ENCODE assay signal across 1 cellular context in the genomic region with DNA sequence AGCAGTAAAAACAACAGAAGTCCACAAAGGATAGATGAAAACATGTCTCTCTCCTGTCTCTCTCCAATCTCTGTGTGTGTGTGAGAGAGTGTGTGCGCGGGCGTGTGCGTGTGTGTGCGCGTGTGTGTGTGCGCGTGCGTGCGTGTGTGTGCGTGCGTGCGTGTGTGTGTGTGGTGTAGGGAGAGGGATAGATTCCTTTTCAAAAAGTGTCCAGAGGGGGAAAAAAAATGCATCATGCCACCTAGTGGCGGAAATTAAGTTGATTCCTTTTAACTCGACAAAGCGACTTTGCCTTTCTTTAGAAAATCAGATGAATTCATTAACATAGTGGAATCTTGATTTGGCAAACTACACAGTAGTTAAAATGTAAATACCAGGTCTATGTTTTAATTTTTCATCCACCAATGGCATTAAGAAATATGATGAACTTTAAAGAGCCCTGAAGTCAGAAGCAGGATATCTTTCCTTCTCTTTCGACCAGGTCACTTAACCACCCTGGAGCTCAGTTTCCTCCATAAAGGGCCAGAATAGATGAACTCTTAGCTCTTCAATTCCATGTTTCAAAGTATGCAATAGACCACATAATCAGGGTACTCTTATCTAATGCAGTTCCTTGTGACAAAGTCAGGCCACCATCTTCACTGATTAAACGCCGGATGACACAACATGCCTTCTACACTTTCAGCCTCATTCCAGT.
TF ChIP-seq lines count a peak whose summit lies in the region.

No MANE protein-coding gene starts in this region.

TF ChIP-seq in K562, 482 proteins besides CTCF, POLR2A, EP300 and RAD21 (continued from another document and continues in another):
- TF ChIP-seq ZNF589 (CRISPR knock-in tag; IDR thresholded peaks at IDR 0.05; ENCODE audit: low read depth) (no peak), MAFK (IDR thresholded peaks at IDR 0.05; ENCODE audit: low read length) (no peak), MTA2 (IDR thresholded peaks at IDR 0.05; ENCODE audit: low read depth) (no peak), CBFA2T3 (IDR thresholded peaks at IDR 0.05) (no peak), MIER1 (IDR thresholded peaks at IDR 0.05; ENCODE audit: low read depth) (no peak), SREBF1 (IDR thresholded peaks at IDR 0.05; ENCODE audit: borderline replicate concordance, low read depth, low read length) (no peak), CHD4 (IDR thresholded peaks at IDR 0.05; ENCODE audit: insufficient read depth, insufficient replicate concordance, low read depth, low read length, poor library complexity, severe bottlenecking) (no peak), SIRT6 (IDR thresholded peaks at IDR 0.05; ENCODE audit: low read depth, low read length) (no peak), SMARCA5 (IDR thresholded peaks at IDR 0.05) (peak; percentile 74; the same call in 1 of the 2 replicates), YBX1 (IDR thresholded peaks at IDR 0.05) (no peak), JUND (IDR thresholded peaks at IDR 0.05; ENCODE audit: borderline replicate concordance, low read depth, low read length) (no peak), JUND (tag; IDR thresholded peaks at IDR 0.05; ENCODE audit: borderline replicate concordance, low read depth, low read length) (no peak; the same call in 2 of the 3 replicates), LARP7 (IDR thresholded peaks at IDR 0.05) (peak; percentile 36; the same call in 1 of the 2 replicates), TAF1 (IDR thresholded peaks at IDR 0.05; ENCODE audit: control insufficient read depth, extremely low read depth, insufficient read depth, low read length, severe bottlenecking) (no peak), RBM15 (IDR thresholded peaks at IDR 0.05; ENCODE audit: insufficient read depth, low read length) (no peak), FOXA1 (IDR thresholded peaks at IDR 0.05; ENCODE audit: borderline replicate concordance) (no peak), HDGF (IDR thresholded peaks at IDR 0.05) (no peak), MECOM (CRISPR knock-in tag; IDR thresholded peaks at IDR 0.05) (no peak), ZNF174 (CRISPR knock-in tag; IDR thresholded peaks at IDR 0.05) (no peak), RBM34 (IDR thresholded peaks at IDR 0.05; ENCODE audit: borderline replicate concordance, insufficient read depth, low read length) (no peak), KHSRP (IDR thresholded peaks at IDR 0.05) (no peak), CBX5 (IDR thresholded peaks at IDR 0.05; ENCODE audit: borderline replicate concordance, low read depth) (no peak), GABPB1 (CRISPR knock-in tag; IDR thresholded peaks at IDR 0.05) (no peak)
- TF ChIP-seq, protein P1, sequence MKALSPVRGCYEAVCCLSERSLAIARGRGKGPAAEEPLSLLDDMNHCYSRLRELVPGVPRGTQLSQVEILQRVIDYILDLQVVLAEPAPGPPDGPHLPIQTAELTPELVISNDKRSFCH (CRISPR knock-in tag; IDR thresholded peaks at IDR 0.05): no peak
- TF ChIP-seq, protein P1 (tag; IDR thresholded peaks at IDR 0.05): no peak
- TF ChIP-seq, protein P2, sequence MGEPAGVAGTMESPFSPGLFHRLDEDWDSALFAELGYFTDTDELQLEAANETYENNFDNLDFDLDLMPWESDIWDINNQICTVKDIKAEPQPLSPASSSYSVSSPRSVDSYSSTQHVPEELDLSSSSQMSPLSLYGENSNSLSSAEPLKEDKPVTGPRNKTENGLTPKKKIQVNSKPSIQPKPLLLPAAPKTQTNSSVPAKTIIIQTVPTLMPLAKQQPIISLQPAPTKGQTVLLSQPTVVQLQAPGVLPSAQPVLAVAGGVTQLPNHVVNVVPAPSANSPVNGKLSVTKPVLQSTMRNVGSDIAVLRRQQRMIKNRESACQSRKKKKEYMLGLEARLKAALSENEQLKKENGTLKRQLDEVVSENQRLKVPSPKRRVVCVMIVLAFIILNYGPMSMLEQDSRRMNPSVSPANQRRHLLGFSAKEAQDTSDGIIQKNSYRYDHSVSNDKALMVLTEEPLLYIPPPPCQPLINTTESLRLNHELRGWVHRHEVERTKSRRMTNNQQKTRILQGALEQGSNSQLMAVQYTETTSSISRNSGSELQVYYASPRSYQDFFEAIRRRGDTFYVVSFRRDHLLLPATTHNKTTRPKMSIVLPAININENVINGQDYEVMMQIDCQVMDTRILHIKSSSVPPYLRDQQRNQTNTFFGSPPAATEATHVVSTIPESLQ (CRISPR knock-in tag; IDR thresholded peaks at IDR 0.05): no peak
- TF ChIP-seq, protein P3, sequence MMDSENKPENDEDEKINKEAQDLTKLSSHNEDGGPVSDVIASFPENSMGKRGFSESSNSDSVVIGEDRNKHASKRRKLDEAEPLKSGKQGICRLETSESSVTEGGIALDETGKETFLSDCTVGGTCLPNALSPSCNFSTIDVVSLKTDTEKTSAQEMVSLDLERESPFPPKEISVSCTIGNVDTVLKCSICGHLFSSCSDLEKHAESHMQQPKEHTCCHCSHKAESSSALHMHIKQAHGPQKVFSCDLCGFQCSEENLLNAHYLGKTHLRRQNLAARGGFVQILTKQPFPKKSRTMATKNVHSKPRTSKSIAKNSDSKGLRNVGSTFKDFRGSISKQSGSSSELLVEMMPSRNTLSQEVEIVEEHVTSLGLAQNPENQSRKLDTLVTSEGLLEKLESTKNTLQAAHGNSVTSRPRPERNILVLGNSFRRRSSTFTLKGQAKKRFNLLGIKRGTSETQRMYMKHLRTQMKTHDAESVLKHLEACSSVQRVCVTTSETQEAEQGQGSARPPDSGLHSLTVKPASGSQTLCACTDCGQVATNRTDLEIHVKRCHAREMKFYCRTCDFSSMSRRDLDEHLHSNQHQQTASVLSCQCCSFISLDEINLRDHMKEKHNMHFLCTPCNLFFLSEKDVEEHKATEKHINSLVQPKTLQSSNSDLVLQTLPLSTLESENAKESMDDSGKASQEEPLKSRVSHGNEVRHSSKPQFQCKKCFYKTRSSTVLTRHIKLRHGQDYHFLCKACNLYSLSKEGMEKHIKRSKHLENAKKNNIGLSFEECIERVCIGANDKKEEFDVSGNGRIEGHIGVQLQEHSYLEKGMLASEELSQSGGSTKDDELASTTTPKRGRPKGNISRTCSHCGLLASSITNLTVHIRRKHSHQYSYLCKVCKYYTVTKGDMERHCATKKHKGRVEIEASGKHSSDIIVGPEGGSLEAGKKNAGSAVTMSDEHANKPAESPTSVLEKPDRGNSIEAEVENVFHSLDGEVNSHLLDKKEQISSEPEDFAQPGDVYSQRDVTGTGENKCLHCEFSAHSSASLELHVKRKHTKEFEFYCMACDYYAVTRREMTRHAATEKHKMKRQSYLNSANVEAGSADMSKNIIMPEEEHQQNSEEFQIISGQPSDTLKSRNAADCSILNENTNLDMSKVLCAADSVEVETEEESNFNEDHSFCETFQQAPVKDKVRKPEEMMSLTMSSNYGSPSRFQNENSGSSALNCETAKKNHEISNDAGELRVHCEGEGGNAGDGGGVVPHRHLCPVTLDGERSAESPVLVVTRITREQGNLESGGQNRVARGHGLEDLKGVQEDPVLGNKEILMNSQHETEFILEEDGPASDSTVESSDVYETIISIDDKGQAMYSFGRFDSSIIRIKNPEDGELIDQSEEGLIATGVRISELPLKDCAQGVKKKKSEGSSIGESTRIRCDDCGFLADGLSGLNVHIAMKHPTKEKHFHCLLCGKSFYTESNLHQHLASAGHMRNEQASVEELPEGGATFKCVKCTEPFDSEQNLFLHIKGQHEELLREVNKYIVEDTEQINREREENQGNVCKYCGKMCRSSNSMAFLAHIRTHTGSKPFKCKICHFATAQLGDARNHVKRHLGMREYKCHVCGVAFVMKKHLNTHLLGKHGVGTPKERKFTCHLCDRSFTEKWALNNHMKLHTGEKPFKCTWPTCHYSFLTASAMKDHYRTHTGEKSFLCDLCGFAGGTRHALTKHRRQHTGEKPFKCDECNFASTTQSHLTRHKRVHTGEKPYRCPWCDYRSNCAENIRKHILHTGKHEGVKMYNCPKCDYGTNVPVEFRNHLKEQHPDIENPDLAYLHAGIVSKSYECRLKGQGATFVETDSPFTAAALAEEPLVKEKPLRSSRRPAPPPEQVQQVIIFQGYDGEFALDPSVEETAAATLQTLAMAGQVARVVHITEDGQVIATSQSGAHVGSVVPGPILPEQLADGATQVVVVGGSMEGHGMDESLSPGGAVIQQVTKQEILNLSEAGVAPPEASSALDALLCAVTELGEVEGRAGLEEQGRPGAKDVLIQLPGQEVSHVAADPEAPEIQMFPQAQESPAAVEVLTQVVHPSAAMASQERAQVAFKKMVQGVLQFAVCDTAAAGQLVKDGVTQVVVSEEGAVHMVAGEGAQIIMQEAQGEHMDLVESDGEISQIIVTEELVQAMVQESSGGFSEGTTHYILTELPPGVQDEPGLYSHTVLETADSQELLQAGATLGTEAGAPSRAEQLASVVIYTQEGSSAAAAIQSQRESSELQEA (IDR thresholded peaks at IDR 0.05; ENCODE audit: low read depth): no peak
- TF ChIP-seq, protein P4, sequence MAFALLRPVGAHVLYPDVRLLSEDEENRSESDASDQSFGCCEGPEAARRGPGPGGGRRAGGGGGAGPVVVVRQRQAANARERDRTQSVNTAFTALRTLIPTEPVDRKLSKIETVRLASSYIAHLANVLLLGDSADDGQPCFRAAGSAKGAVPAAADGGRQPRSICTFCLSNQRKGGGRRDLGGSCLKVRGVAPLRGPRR (CRISPR knock-in tag; IDR thresholded peaks at IDR 0.05): no peak
- TF ChIP-seq, protein P5, sequence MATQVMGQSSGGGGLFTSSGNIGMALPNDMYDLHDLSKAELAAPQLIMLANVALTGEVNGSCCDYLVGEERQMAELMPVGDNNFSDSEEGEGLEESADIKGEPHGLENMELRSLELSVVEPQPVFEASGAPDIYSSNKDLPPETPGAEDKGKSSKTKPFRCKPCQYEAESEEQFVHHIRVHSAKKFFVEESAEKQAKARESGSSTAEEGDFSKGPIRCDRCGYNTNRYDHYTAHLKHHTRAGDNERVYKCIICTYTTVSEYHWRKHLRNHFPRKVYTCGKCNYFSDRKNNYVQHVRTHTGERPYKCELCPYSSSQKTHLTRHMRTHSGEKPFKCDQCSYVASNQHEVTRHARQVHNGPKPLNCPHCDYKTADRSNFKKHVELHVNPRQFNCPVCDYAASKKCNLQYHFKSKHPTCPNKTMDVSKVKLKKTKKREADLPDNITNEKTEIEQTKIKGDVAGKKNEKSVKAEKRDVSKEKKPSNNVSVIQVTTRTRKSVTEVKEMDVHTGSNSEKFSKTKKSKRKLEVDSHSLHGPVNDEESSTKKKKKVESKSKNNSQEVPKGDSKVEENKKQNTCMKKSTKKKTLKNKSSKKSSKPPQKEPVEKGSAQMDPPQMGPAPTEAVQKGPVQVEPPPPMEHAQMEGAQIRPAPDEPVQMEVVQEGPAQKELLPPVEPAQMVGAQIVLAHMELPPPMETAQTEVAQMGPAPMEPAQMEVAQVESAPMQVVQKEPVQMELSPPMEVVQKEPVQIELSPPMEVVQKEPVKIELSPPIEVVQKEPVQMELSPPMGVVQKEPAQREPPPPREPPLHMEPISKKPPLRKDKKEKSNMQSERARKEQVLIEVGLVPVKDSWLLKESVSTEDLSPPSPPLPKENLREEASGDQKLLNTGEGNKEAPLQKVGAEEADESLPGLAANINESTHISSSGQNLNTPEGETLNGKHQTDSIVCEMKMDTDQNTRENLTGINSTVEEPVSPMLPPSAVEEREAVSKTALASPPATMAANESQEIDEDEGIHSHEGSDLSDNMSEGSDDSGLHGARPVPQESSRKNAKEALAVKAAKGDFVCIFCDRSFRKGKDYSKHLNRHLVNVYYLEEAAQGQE (CRISPR knock-in tag; IDR thresholded peaks at IDR 0.05; ENCODE audit: low read depth): no peak
